In the genomic region with DNA sequence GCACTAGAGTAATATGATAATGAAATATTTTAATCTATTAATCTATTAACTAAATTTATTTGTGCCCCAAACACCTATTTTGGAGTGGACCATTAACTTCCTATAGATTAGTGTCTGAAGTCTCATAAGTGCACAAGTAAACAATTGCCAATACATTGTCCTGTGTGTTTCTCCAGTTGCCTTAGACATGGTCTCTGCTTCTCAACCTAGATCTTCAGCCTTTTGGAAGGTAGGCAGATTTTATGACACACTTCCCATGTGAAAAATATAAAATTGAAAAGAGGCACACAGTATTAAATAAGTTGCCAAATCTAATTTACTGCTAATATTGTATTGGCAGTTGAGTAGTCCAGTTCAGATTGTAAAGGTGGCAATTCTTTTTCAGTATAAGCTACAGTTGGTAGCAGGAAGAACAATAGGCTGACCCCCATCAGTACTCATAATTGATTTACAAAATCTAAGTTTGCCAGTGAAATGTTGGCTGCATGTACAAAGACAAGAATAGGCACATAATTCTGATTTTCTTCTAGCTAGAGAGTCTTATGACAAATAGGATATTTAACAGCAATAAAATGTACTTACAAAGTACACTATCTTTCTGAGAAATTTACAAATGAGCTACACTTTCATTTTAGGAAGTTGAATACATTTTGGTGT, we compare ENCODE assay signal across 26 cellular contexts.
"Had no signal": no experiment of that assay in that cellular context is flagged by ENCODE, and none has a peak within 500 bp of the region (broad histone marks: within the 10 kb centered on the region; RNA-seq: fewer than 3 reads in every experiment).

No MANE protein-coding gene starts in this region.

- H3K4me1 ChIP-seq: lower lobe of right lung, prostate gland, sigmoid colon, suprapubic skin, tibial artery, upper lobe of right lung had no signal

- FAIRE-seq: keratinocyte, small intestine, urothelium cell line had no signal

- H3K27me3 ChIP-seq: ovary, sigmoid colon, spleen, suprapubic skin, tibial artery, upper lobe of right lung had no signal

- DNase-seq: hippocampal formation; kidney glomerular epithelial cell; left cardiac atrium; left ventricle myocardium superior; lower lobe of right lung; mammary epithelial cell; mesenchymal stem cell; naive thymus-derived CD8-positive, alpha-beta T cell; ovary; retina; right cardiac atrium; sigmoid colon; small intestine; spleen; stimulated activated CD4-positive, alpha-beta T cell treated with anti-CD3 and anti-CD28 coated beads, Interleukin-4, amount 100 ng/mL, for 24 hours; stimulated activated naive CD4-positive, alpha-beta T cell; tibial artery; trophoblast cell; upper lobe of right lung had no signal

- H3K36me3 ChIP-seq: ovary, prostate gland had no signal

- H3K4me3 ChIP-seq: lower lobe of right lung, ovary, prostate gland, sigmoid colon, spleen, suprapubic skin, thoracic aorta, tibial artery, upper lobe of right lung had no signal

- H3K9me3 ChIP-seq: lower lobe of right lung, ovary, prostate gland, sigmoid colon, spleen, suprapubic skin, thoracic aorta, tibial artery, upper lobe of right lung had no signal

- ATAC-seq: left cardiac atrium; left lobe of liver; left ventricle myocardium superior; lower lobe of right lung; naive thymus-derived CD8-positive, alpha-beta T cell; right cardiac atrium; stimulated activated effector memory CD8-positive, alpha-beta T cell treated with anti-CD3 and anti-CD28 coated beads, Interleukin-12 subunit alpha, Interleukin-12 subunit beta, amount 100 ng/mL, for 72 hours; upper lobe of right lung had no signal

- H3K27ac ChIP-seq: lower lobe of right lung, ovary, prostate gland, sigmoid colon, spleen, suprapubic skin, thoracic aorta, tibial artery, upper lobe of right lung had no signal
